ENCODE assay signal across 22 cellular contexts in the genomic region with DNA sequence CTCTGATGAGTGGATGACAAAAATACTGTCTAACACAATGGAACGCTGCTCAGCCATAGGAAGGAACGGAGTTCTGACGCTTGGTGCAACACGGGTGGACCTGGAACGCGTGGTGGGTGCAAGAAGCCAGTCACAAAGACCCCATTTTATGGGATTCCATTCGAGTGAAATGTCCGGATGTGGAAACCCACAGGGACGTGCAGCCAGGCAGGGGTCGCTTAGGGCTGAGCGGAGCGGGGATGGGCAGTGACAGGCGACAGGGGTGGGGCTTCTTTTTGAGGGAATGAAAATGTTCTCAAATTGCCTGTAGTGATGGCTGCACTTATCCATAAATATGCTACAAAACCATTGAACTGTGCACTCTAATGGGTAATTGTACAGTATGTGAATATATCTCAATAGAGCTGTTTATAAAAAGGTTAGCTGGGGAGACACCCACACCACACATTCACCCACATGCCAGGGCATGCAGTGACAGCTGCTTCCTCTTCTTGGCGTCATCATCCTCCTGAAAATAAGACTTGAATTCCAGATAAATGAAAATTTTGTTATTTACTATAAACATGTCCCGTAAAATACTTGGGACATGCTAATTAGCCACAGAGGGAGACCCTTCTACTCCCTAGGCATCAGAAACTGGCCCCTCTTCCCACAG.
DNase-seq lines count a peak whose midpoint lies in the region; FAIRE-seq and TF ChIP-seq lines count a peak whose summit lies in the region.
"Had no signal": no experiment of that assay in that cellular context is flagged by ENCODE, and none has a peak within 500 bp of the region (broad histone marks: within the 10 kb centered on the region; RNA-seq: fewer than 3 reads in every experiment).

No MANE protein-coding gene starts in this region.

- POLR2A ChIA-PET in MCF 10A (lab: Yijun Ruan, JAX), result interaction anchor here (0.6 kb wide), 1 partner anchor 40 kb away, joined by 4 read pairs; no protein-coding TSS in a partner anchor

- BruUV-seq in mammary epithelial cell (replicated peaks; lab: Mats Ljungman, UMichigan) (no TSS peak), MCF 10A (replicated peaks; lab: Mats Ljungman, UMichigan) (no TSS peak)

- no peak overlapping the region for H3K27ac ChIP-seq in mammary epithelial cell (ENCODE audit: insufficient read depth, low read depth, low read length)
- H3K27ac ChIP-seq in kidney (ENCODE audit: low read depth in 2 of 2, low read length in 2 of 2), result no peak overlapping the region
- H3K27ac ChIP-seq in colonic mucosa, result no peak overlapping the region
- H3K27ac ChIP-seq: HL-60 had no signal

- H3K4me1 Mint-ChIP-seq in MCF 10A (ENCODE audit: insufficient read depth, unreplicated experiment), result no peaks in the 10 kb centered on the region
- H3K4me1 Mint-ChIP-seq: CD4-positive, alpha-beta memory T cell had no signal

- H3K4me2 ChIP-seq in mammary epithelial cell (ENCODE audit: insufficient read depth, low read depth, low read length), result no peak overlapping the region

- H3K36me3 ChIP-seq in mammary epithelial cell (ENCODE audit: insufficient read depth, low read length) (no peaks in the 10 kb centered on the region), kidney (ENCODE audit: control insufficient read depth in 1 of 2, insufficient read depth in 2 of 2, low read length in 2 of 2) (no peaks in the 10 kb centered on the region), colonic mucosa (no peaks in the 10 kb centered on the region)
- H3K36me3 ChIP-seq: BE2C had no signal

- TF ChIP-seq CTCF in mammary epithelial cell (conservative IDR thresholded peaks at IDR 0.05 in 1 of 2, IDR thresholded peaks at IDR 0.05 in 1 of 2; ENCODE audit: extremely low read depth in 1 of 2, insufficient read depth in 1 of 2, low read depth in 1 of 2, low read length in 2 of 2) (no peak), MCF 10A (IDR thresholded peaks at IDR 0.05; ENCODE audit: unreplicated experiment) (no peak), kidney (IDR thresholded peaks at IDR 0.05; ENCODE audit: borderline replicate concordance, extremely low read depth, insufficient read depth) (no peak), colonic mucosa (IDR thresholded peaks at IDR 0.05) (no peak)

- intact Hi-C loops in mammary epithelial cell (cut with micrococcal nuclease), result no loop called here
- intact Hi-C loops in MCF 10A (cut with micrococcal nuclease), result no loop called here
- intact Hi-C loops in kidney (cut with DNase I), result no loop called here
- intact Hi-C loops in colonic mucosa (cut with DNase I), result no loop called here

- no peak overlapping the region for H2AFZ ChIP-seq in mammary epithelial cell (ENCODE audit: low read depth, low read length)

- no peaks in the 10 kb centered on the region for H4K20me1 ChIP-seq in mammary epithelial cell (ENCODE audit: insufficient read depth, low read length)

- H3K27ac Mint-ChIP-seq in MCF 10A (ENCODE audit: low read depth, unreplicated experiment), result no peak overlapping the region
- H3K27ac Mint-ChIP-seq: CD4-positive, alpha-beta memory T cell had no signal

- no peak overlapping the region for H3K4me3 ChIP-seq in mammary epithelial cell (replicated peaks in 1 of 3; ENCODE audit: insufficient read depth in 1 of 3, low read depth in 2 of 3, low read length in 3 of 3)
- no peak overlapping the region for H3K4me3 ChIP-seq in kidney (ENCODE audit: low read length in 2 of 2)
- no peak overlapping the region for H3K4me3 ChIP-seq in colonic mucosa

- WGBS in mammary epithelial cell (ENCODE audit: low coverage, missing lambda C conversion rate), result 54% methylated on average over 15 of the region's 15 CpGs

- peaks cover 39% of the 10 kb centered on the region for H3K9me3 ChIP-seq in mammary epithelial cell (replicated peaks; ENCODE audit: insufficient read depth, low read length)
- no peaks in the 10 kb centered on the region for H3K9me3 ChIP-seq in kidney (ENCODE audit: control insufficient read depth in 1 of 2, low read length in 2 of 2)
- H3K9me3 ChIP-seq in colonic mucosa, result no peaks in the 10 kb centered on the region
- H3K9me3 ChIP-seq: BE2C had no signal

- H3K9me3 Mint-ChIP-seq in MCF 10A (ENCODE audit: unreplicated experiment), result no peaks in the 10 kb centered on the region
- H3K9me3 Mint-ChIP-seq: CD4-positive, alpha-beta memory T cell had no signal

- dilution Hi-C loops in mammary epithelial cell (cut with HindIII; ENCODE audit: low sequenced_read_pairs), result no loop called here

- FAIRE-seq in kidney (lab: Jason Lieb, UNC), result no peak
- FAIRE-seq: A204.1, H1, HTR-8/SVneo had no signal

- no peaks in the 10 kb centered on the region for H3K36me3 Mint-ChIP-seq in MCF 10A (ENCODE audit: insufficient read depth, unreplicated experiment)
- H3K36me3 Mint-ChIP-seq: CD4-positive, alpha-beta memory T cell had no signal

- H3K27me3 ChIP-seq in mammary epithelial cell (ENCODE audit: insufficient read depth, low read length) (no peaks in the 10 kb centered on the region), colonic mucosa (no peaks in the 10 kb centered on the region)
- H3K27me3 ChIP-seq: BE2C had no signal

- peaks cover 66% of the 10 kb centered on the region for H3K27me3 Mint-ChIP-seq in MCF 10A (ENCODE audit: insufficient read depth, unreplicated experiment)

- H3K9ac ChIP-seq in mammary epithelial cell (ENCODE audit: insufficient read depth, low read length) (no peak overlapping the region), kidney (ENCODE audit: low read length in 2 of 2) (no peak overlapping the region), colonic mucosa (ENCODE audit: low read depth in 2 of 2, low read length in 2 of 2) (no peak overlapping the region)

- DNase-seq in mammary epithelial cell (peak; percentile 5), MCF 10A (ENCODE audit: unreplicated experiment) (no peak), NCI-H1694 treated with DMSO at 0.1 percent for 48 hours (lab: John Stamatoyannopoulos, UW) (peak; percentile 72), kidney (peak; percentile 38), G401 (ENCODE audit: low spot score) (no peak), colonic mucosa (no peak), A172 (ENCODE audit: low spot score) (no peak)
- no peak for DNase-seq in stimulated activated CD4-positive, alpha-beta T cell treated with anti-CD3 and anti-CD28 coated beads, Interleukin-4, amount 100 ng/mL, for 4 hours
- DNase-seq: BE2C; CD4-positive, alpha-beta memory T cell; DMS53; IMR-90; Karpas-422; MM.1S; NCI-H1092; NCI-H526; PC-3; RPMI8226 had no signal

- H3K79me2 ChIP-seq in mammary epithelial cell (ENCODE audit: insufficient read depth, low read length), result no peaks in the 10 kb centered on the region

- no peak overlapping the region for H3K4me3 Mint-ChIP-seq in MCF 10A (ENCODE audit: unreplicated experiment)
- H3K4me3 Mint-ChIP-seq: CD4-positive, alpha-beta memory T cell had no signal

- in situ Hi-C loops in mammary epithelial cell (cut with MboI; ENCODE audit: low sequenced_read_pairs in 2 of 2), result no loop called here
- in situ Hi-C loops in G401 (cut with HindIII; ENCODE audit: low sequenced_read_pairs), result no loop called here

- H3K4me1 ChIP-seq in mammary epithelial cell (ENCODE audit: insufficient read depth, low read length) (no peaks in the 10 kb centered on the region), kidney (ENCODE audit: control insufficient read depth in 1 of 2, insufficient read depth in 1 of 2, low read depth in 1 of 2, low read length in 2 of 2) (no peaks in the 10 kb centered on the region), colonic mucosa (no peaks in the 10 kb centered on the region)
- H3K4me1 ChIP-seq: BE2C had no signal

- CTCF ChIA-PET in mammary epithelial cell (lab: Charles Lee; ENCODE audit: low non-redundant PET), result no interaction called here
- CTCF ChIA-PET in MCF 10A (lab: Yijun Ruan, JAX), result interaction anchor here (0.6 to 1.0 kb wide), 3 partner anchors 238 to 999 kb away, joined by 3 to 4 read pairs (median 4); no protein-coding TSS in a partner anchor

Comparison
In these comparisons a context has a peak if more than half of its experiments do, and no peak if none do; other contexts are left out.
1. DNase-seq: peak in mammary epithelial cell (single experiment), NCI-H1694 treated with DMSO at 0.1 percent for 48 hours (single experiment) and kidney (single experiment); none in MCF 10A (single experiment), G401 (single experiment), colonic mucosa (single experiment), stimulated activated CD4-positive, alpha-beta T cell treated with anti-CD3 and anti-CD28 coated beads, Interleukin-4, amount 100 ng/mL, for 4 hours (0 of 2) and A172 (single experiment).